ENCODE assay signal across 24 cellular contexts in the genomic region with DNA sequence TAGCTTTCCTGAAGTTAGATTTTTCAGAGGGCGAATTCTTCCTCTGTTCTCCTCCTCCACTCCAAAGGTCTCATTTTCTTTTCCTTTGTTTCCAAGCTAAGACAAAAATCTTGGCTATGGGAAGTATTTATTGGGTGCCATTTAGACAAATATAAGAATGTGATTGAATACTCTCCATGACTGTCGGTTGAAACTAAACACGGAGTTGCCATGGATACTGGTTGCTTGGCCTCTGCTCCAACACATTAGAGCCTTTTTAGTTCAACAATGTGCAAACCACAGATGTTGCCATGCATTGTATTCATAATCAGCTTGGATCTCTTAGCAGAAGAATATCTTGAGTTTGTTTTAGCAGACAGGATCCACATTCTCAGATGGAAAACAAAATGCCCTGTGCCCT.
"Had no signal": no experiment of that assay in that cellular context is flagged by ENCODE, and none has a peak within 500 bp of the region (broad histone marks: within the 10 kb centered on the region; RNA-seq: fewer than 3 reads in every experiment).

No MANE protein-coding gene starts in this region.

- H3K27ac ChIP-seq: colonic mucosa, gastrocnemius medialis, neutrophil, skin epidermis, thyroid gland had no signal

- H3K4me3 Mint-ChIP-seq: activated CD8-positive, alpha-beta T cell treated with anti-CD3 and anti-CD28 coated beads, Interleukin-2, amount 10 ng/mL, durations not matched to agents 7 days and 5 days; activated naive CD8-positive, alpha-beta T cell; brain; naive B cell; stimulated activated naive B cell treated with anti-CD40 and anti-IgM and Interleukin-4, amounts not matched to agents 10 μg/mL and 1 μg/mL and 100 μg/mL, for 72 hours; WTC11 had no signal

- H3K36me3 Mint-ChIP-seq: activated naive CD8-positive, alpha-beta T cell; brain; stimulated activated naive B cell treated with anti-CD40 and anti-IgM and Interleukin-4, amounts not matched to agents 10 μg/mL and 1 μg/mL and 100 μg/mL, for 72 hours had no signal

- H3K27ac Mint-ChIP-seq: activated CD8-positive, alpha-beta T cell treated with anti-CD3 and anti-CD28 coated beads, Interleukin-2, amount 10 ng/mL, durations not matched to agents 7 days and 5 days; activated naive CD8-positive, alpha-beta T cell; brain; naive B cell; stimulated activated naive B cell treated with anti-CD40 and anti-IgM and Interleukin-4, amounts not matched to agents 10 μg/mL and 1 μg/mL and 100 μg/mL, for 72 hours; WTC11 had no signal

- H3K27me3 ChIP-seq: colonic mucosa, gastrocnemius medialis, neutrophil, thyroid gland had no signal

- H3K9me3 ChIP-seq: colonic mucosa, gastrocnemius medialis, neutrophil, thyroid gland had no signal

- H3K4me3 ChIP-seq: colonic mucosa, gastrocnemius medialis, skin epidermis, thyroid gland had no signal

- H3K4me1 ChIP-seq: colonic mucosa, gastrocnemius medialis, thyroid gland had no signal

- H3K27me3 Mint-ChIP-seq: naive B cell had no signal

- ATAC-seq: activated CD8-positive, alpha-beta T cell treated with anti-CD3 and anti-CD28 coated beads, Interleukin-2, amount 10 ng/mL, durations not matched to agents 7 days and 5 days; gastrocnemius medialis; left colon; stimulated activated naive B cell treated with anti-CD40 and anti-IgM and Interleukin-4, amounts not matched to agents 10 μg/mL and 1 μg/mL and 100 μg/mL, for 72 hours; WTC11 had no signal

- H3K4me1 Mint-ChIP-seq: naive B cell; stimulated activated naive B cell treated with anti-CD40 and anti-IgM and Interleukin-4, amounts not matched to agents 10 μg/mL and 1 μg/mL and 100 μg/mL, for 72 hours had no signal

- H3K36me3 ChIP-seq: colonic mucosa, gastrocnemius medialis, neutrophil, thyroid gland had no signal

- DNase-seq: activated CD4-positive, alpha-beta T cell treated with anti-CD3 and anti-CD28 coated beads for 48 hours; activated CD8-positive, alpha-beta memory T cell treated with anti-CD3 and anti-CD28 coated beads, Interleukin-2, amount 50 U/mL, for 4 hours; activated CD8-positive, alpha-beta T cell treated with anti-CD3 and anti-CD28 coated beads, Interleukin-2, amount 10 ng/mL, durations not matched to agents 7 days and 5 days; activated effector memory CD4-positive, alpha-beta T cell treated with anti-CD3 and anti-CD28 coated beads, Interleukin-2, amount 50 U/mL, for 16 hours; activated T-cell treated with anti-CD3 and anti-CD28 coated beads, Interleukin-2, amount 50 U/mL, for 48 hours; amniotic stem cell; central memory CD4-positive, alpha-beta T cell; colonic mucosa; gastrocnemius medialis; left colon; mammary epithelial cell; naive B cell; stimulated activated CD4-positive, alpha-beta T cell treated with anti-CD3 and anti-CD28 coated beads, Interleukin-15, amount 100 ng/mL, for 24 hours; stimulated activated CD4-positive, alpha-beta T cell treated with anti-CD3 and anti-CD28 coated beads, Interleukin-4, amount 100 ng/mL, for 1 hour; stimulated activated naive B cell treated with anti-CD40 and anti-IgM and Interleukin-4, amounts not matched to agents 10 μg/mL and 1 μg/mL and 100 μg/mL, for 72 hours; thyroid gland had no signal

- FAIRE-seq: islet of Langerhans, TTC549, urothelium cell line had no signal
